In the genomic region with DNA sequence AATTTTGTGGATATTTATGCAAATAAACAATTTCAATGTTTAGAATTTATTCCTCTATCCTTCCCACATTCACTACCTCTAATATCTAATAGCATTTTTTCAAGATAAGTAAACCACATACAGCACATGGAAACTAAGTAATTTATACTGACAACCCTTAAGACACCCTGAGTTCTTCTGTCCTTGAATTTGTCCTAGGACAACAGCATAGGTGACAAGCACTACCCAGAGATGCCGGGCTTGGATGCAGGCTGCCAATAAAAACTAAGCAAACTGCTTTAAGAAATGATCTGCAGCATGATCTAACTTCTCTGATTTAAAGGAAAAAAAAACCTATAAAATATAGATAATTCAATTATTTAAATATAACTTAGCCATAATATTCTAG, we compare ENCODE assay signal across 1 cellular context.
TF ChIP-seq lines count a peak whose summit lies in the region.

No MANE protein-coding gene starts in this region.

TF ChIP-seq in IMR-90, 13 proteins besides CTCF, POLR2A, EP300 and RAD21:
- TF ChIP-seq MXI1 (IDR thresholded peaks at IDR 0.05; ENCODE audit: borderline replicate concordance, low read depth, low read length) (no peak), CEBPB (IDR thresholded peaks at IDR 0.05; ENCODE audit: low read depth, low read length) (no peak)
- TF ChIP-seq, protein P1, sequence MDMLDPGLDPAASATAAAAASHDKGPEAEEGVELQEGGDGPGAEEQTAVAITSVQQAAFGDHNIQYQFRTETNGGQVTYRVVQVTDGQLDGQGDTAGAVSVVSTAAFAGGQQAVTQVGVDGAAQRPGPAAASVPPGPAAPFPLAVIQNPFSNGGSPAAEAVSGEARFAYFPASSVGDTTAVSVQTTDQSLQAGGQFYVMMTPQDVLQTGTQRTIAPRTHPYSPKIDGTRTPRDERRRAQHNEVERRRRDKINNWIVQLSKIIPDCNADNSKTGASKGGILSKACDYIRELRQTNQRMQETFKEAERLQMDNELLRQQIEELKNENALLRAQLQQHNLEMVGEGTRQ (IDR thresholded peaks at IDR 0.05; ENCODE audit: low read depth, low read length): no peak
